1 cellular context compared by ENCODE assay signal in genomic region chr2:205682239-205683021, GRCh38.
TF ChIP-seq lines count a peak whose summit lies in the region.

Gene NRP2 (plus strand): TSS chr2:205682501. CDS start chr2:205683291, 790 bp downstream.

TF ChIP-seq in HEK293, 187 proteins besides CTCF, POLR2A, EP300 and RAD21 (continued from another document and continues in another):
- TF ChIP-seq ZNF624 (tag by site-specific recombination; IDR thresholded peaks at IDR 0.05) (no peak), ZNF561 (tag by site-specific recombination; IDR thresholded peaks at IDR 0.05; ENCODE audit: borderline replicate concordance) (peak; percentile 54; the same call in 1 of the 2 replicates), PATZ1 (tag by site-specific recombination; IDR thresholded peaks at IDR 0.05) (peak; percentile 48; the same call in 1 of the 2 replicates), BCL11A (tag by site-specific recombination; IDR thresholded peaks at IDR 0.05; ENCODE audit: low read depth) (no peak), ZNF48 (tag by site-specific recombination; IDR thresholded peaks at IDR 0.05) (no peak), WT1 (tag by site-specific recombination; IDR thresholded peaks at IDR 0.05) (peak; percentile 56; the same call in 1 of the 2 replicates), ZNF777 (tag by site-specific recombination; IDR thresholded peaks at IDR 0.05; ENCODE audit: borderline replicate concordance) (peak; percentile 71; the same call in 1 of the 2 replicates), ZNF585B (tag by site-specific recombination; IDR thresholded peaks at IDR 0.05) (no peak), HIC1 (tag by site-specific recombination; IDR thresholded peaks at IDR 0.05) (no peak), ZNF518A (tag by site-specific recombination; conservative IDR thresholded peaks at IDR 0.05; ENCODE audit: low read depth) (no peak), ZBTB8A (tag by site-specific recombination; IDR thresholded peaks at IDR 0.05) (peak; percentile 45; the same call in 1 of the 2 replicates), ZNF362 (tag by site-specific recombination; IDR thresholded peaks at IDR 0.05) (no peak), ZNF350 (tag by site-specific recombination; IDR thresholded peaks at IDR 0.05) (no peak), ZBTB11 (tag by site-specific recombination; conservative IDR thresholded peaks at IDR 0.05; ENCODE audit: low read depth) (0 out of 2 replicates have a peak, but pooled peaks have one; percentile 7), ZNF280D (tag by site-specific recombination; IDR thresholded peaks at IDR 0.05) (0 out of 2 replicates have a peak, but pooled peaks have one; percentile 25), ZNF692 (tag by site-specific recombination; IDR thresholded peaks at IDR 0.05) (peak; percentile 36), ZNF629 (tag by site-specific recombination; IDR thresholded peaks at IDR 0.05) (no peak), ZSCAN4 (tag by site-specific recombination; IDR thresholded peaks at IDR 0.05) (no peak), MEIS1 (CRISPR knock-in tag; IDR thresholded peaks at IDR 0.05; ENCODE audit: borderline replicate concordance) (no peak), ZSCAN16 (tag by site-specific recombination; IDR thresholded peaks at IDR 0.05) (no peak), TSHZ1 (tag by site-specific recombination; IDR thresholded peaks at IDR 0.05; ENCODE audit: borderline replicate concordance) (0 out of 2 replicates have a peak, but pooled peaks have one; percentile 4), GLI4 (tag by site-specific recombination; IDR thresholded peaks at IDR 0.05) (no peak), ZEB2 (tag by site-specific recombination; IDR thresholded peaks at IDR 0.05) (peak; percentile 58), ZNF558 (tag by site-specific recombination; IDR thresholded peaks at IDR 0.05) (no peak), ZBTB48 (tag by site-specific recombination; IDR thresholded peaks at IDR 0.05) (no peak), ZNF157 (tag by site-specific recombination; IDR thresholded peaks at IDR 0.05) (no peak), KLF9 (tag by site-specific recombination; IDR thresholded peaks at IDR 0.05; ENCODE audit: low read depth) (peak; percentile 72; the same call in 1 of the 2 replicates)
